In the genomic region with DNA sequence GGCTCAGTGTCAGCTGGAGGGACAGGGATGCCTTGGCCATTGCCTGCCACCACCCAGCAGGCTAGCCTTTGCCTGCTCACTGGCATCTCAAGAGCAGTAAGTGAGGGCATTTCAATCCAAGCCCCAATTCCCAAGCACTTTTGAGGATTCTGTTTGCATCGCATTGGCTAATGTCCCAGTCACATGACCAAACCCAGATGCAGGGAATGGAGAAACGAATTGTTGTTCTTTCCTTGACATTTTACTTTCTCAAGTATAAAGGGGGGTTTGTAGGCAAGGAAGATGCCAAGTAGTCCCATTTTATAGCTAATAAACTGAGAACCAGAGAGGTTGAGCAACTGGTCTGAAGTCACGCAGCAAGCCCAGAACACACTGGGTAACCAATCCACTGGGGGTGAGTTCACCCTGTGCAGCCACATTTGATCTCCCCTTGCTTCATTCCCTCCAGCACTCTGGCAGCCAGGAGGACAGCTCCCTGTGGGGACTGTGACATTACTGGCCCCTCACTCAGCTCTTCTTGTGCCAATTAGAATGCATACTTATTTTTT, we compare ENCODE assay signal across 24 cellular contexts.
"Had no signal": no experiment of that assay in that cellular context is flagged by ENCODE, and none has a peak within 500 bp of the region (broad histone marks: within the 10 kb centered on the region; RNA-seq: fewer than 3 reads in every experiment).

No MANE protein-coding gene starts in this region.

- H3K27ac Mint-ChIP-seq: activated CD4-positive, alpha-beta memory T cell treated with anti-CD3 and anti-CD28 coated beads for 36 hours; progenitor cell of endocrine pancreas; stimulated activated effector memory CD8-positive, alpha-beta T cell treated with anti-CD3 and anti-CD28 coated beads, Interleukin-12 subunit alpha, Interleukin-12 subunit beta, amount 100 ng/mL, for 72 hours had no signal

- H3K9me3 Mint-ChIP-seq: central memory CD8-positive, alpha-beta T cell; effector memory CD8-positive, alpha-beta T cell; neural crest cell; stimulated activated effector memory CD8-positive, alpha-beta T cell treated with anti-CD3 and anti-CD28 coated beads, Interleukin-12 subunit alpha, Interleukin-12 subunit beta, amount 100 ng/mL, for 72 hours had no signal

- H3K27me3 Mint-ChIP-seq: activated CD4-positive, alpha-beta memory T cell treated with anti-CD3 and anti-CD28 coated beads for 36 hours; central memory CD8-positive, alpha-beta T cell; effector memory CD8-positive, alpha-beta T cell; T-helper 17 cell had no signal

- H3K4me1 Mint-ChIP-seq: neural crest cell had no signal

- ATAC-seq: activated naive CD4-positive, alpha-beta T cell treated with anti-CD3 and anti-CD28 coated beads, Interleukin-2, amount 50 U/mL, for 72 hours; effector memory CD8-positive, alpha-beta T cell; left cardiac atrium; stimulated activated effector memory CD8-positive, alpha-beta T cell treated with anti-CD3 and anti-CD28 coated beads, Interleukin-12 subunit alpha, Interleukin-12 subunit beta, amount 100 ng/mL, for 72 hours; T-helper 17 cell had no signal

- H3K27ac ChIP-seq: breast epithelium, esophagus muscularis mucosa, stomach, suprapubic skin, tibial nerve had no signal

- H3K4me1 ChIP-seq: breast epithelium, esophagus muscularis mucosa, stomach, suprapubic skin, tibial nerve had no signal

- H3K27me3 ChIP-seq: esophagus muscularis mucosa, tibial nerve had no signal

- H3K36me3 ChIP-seq: breast epithelium, esophagus muscularis mucosa, suprapubic skin, tibial nerve had no signal

- DNase-seq: activated CD4-positive, alpha-beta memory T cell treated with anti-CD3 and anti-CD28 coated beads for 36 hours; activated CD4-positive, alpha-beta T cell treated with anti-CD3 and anti-CD28 coated beads for 48 hours; activated T-cell treated with anti-CD3 and anti-CD28 coated beads, Interleukin-2, amount 50 U/mL, for 1 hour; effector memory CD8-positive, alpha-beta T cell; hypothalamus; left cardiac atrium; stimulated activated CD4-positive, alpha-beta T cell treated with anti-CD3 and anti-CD28 coated beads, Interleukin-1b, Interleukin-23, amount 100 ng/mL, for 48 hours; stomach; SW 1271; T-helper 17 cell had no signal

- H3K9me3 ChIP-seq: breast epithelium, suprapubic skin, tibial nerve had no signal

- H3K4me3 ChIP-seq: breast epithelium, esophagus muscularis mucosa, stomach, suprapubic skin, tibial nerve had no signal

- FAIRE-seq: colon, endothelial cell of umbilical vein, frontal cortex, islet of Langerhans, urothelium cell line had no signal

- H3K4me3 Mint-ChIP-seq: activated CD4-positive, alpha-beta memory T cell treated with anti-CD3 and anti-CD28 coated beads for 36 hours; central memory CD8-positive, alpha-beta T cell; effector memory CD8-positive, alpha-beta T cell; neural crest cell; stimulated activated effector memory CD8-positive, alpha-beta T cell treated with anti-CD3 and anti-CD28 coated beads, Interleukin-12 subunit alpha, Interleukin-12 subunit beta, amount 100 ng/mL, for 72 hours; T-helper 17 cell had no signal
